9 cellular contexts compared by ENCODE assay signal in the genomic region with DNA sequence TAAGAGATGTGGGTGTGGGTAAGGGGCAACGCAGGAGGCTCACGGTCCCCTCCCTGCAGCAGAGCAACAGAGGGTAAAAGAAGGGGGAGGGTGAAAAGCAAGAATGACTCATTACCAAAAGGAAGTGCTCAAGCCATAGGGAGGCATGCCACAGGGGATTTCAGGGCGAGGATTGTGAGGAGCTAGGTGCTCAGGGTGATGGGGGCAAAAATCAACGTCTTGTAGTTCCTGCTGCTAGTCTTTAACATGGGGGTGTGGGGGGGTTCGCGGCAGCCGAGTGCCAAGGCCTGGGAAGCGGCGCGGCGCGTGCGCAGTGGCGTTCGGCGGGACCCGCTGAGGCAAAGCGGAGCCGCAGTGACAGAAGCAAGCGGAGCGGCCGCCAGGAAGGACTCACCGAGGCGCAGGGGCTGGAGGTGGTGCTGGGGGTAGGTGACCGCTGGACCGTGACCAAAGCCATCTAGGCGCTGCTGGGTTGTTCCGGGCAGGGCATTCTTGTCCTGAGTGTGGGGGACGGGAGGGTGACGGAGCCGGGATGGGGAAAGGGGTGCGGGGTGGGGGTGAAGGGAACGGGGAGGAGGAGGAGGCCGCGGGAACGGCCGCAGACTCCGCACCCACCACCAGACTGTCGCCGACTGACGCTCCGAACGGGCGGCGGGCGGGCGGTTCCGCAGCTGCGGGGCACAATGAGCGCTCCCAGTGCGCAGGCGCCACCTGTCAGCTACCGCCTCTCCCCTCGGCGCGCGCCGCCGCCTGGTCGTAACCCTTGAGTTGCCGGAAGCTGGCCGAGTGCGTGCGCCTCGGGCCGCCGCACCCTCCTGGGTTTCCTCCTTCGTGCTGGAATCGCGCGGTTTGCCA. TPM values are rescaled to one million over a fixed set of nuclear protein-coding genes. Genes with fewer than 3 reads are reported as not detected.
DNase-seq lines count a peak whose midpoint lies in the region; ATAC-seq, FAIRE-seq and TF ChIP-seq lines count a peak whose summit lies in the region.
"Had no signal": no experiment of that assay in that cellular context is flagged by ENCODE, and none has a peak within 500 bp of the region (broad histone marks: within the 10 kb centered on the region; RNA-seq: fewer than 3 reads in every experiment).

A gene with protein sequence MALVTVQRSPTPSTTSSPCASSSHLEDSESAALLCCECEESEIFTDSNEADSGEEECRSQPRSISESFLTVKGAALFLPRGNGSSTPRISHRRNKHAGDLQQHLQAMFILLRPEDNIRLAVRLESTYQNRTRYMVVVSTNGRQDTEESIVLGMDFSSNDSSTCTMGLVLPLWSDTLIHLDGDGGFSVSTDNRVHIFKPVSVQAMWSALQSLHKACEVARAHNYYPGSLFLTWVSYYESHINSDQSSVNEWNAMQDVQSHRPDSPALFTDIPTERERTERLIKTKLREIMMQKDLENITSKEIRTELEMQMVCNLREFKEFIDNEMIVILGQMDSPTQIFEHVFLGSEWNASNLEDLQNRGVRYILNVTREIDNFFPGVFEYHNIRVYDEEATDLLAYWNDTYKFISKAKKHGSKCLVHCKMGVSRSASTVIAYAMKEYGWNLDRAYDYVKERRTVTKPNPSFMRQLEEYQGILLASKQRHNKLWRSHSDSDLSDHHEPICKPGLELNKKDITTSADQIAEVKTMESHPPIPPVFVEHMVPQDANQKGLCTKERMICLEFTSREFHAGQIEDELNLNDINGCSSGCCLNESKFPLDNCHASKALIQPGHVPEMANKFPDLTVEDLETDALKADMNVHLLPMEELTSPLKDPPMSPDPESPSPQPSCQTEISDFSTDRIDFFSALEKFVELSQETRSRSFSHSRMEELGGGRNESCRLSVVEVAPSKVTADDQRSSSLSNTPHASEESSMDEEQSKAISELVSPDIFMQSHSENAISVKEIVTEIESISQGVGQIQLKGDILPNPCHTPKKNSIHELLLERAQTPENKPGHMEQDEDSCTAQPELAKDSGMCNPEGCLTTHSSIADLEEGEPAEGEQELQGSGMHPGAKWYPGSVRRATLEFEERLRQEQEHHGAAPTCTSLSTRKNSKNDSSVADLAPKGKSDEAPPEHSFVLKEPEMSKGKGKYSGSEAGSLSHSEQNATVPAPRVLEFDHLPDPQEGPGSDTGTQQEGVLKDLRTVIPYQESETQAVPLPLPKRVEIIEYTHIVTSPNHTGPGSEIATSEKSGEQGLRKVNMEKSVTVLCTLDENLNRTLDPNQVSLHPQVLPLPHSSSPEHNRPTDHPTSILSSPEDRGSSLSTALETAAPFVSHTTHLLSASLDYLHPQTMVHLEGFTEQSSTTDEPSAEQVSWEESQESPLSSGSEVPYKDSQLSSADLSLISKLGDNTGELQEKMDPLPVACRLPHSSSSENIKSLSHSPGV (N-terminal part only) (minus strand): TSS at position 685 of the 855 bp plus-strand sequence. CDS start 228 bp downstream, at position 457.

- no peaks in the 10 kb centered on the region for H3K27me3 Mint-ChIP-seq in MCF 10A (ENCODE audit: insufficient read depth, unreplicated experiment)

- DNase-seq in NCI-H2196 treated with DMSO at 0.1 percent for 48 hours (lab: John Stamatoyannopoulos, UW; ENCODE audit: unreplicated experiment) (peak; percentile 54), MCF 10A (ENCODE audit: unreplicated experiment) (peak; percentile 90), iPS-NIHi11 (ENCODE audit: low spot score) (peak; percentile 88), small intestine (peak; percentile 96)

- POLR2A ChIA-PET in MCF 10A (lab: Yijun Ruan, JAX), result interaction anchor here (0.6 to 4.9 kb wide), 34 partner anchors 8 to 1040 kb away, joined by 3 to 49 read pairs (median 4); a partner anchor contains a TSS

- H3K27ac Mint-ChIP-seq in MCF 10A (ENCODE audit: low read depth, unreplicated experiment), result peak within 1 kb of the TSS; percentile 57

- H3K27ac ChIP-seq in 22Rv1 (peak within 1 kb of the TSS; percentile 91), VCaP (peak within 1 kb of the TSS; percentile 95), small intestine (ENCODE audit: low read depth in 1 of 2, low read length in 1 of 2) (peak within 1 kb of the TSS; percentile 84 to 92)

- no peaks in the 10 kb centered on the region for H3K36me3 ChIP-seq in small intestine (ENCODE audit: control insufficient read depth in 2 of 2, insufficient read depth in 2 of 2, low read length in 2 of 2)

- no peaks in the 10 kb centered on the region for H3K36me3 Mint-ChIP-seq in MCF 10A (ENCODE audit: insufficient read depth, unreplicated experiment)

- TF ChIP-seq POLR2A in GM18526 (IDR thresholded peaks at IDR 0.05; ENCODE audit: extremely low read depth, insufficient read length), result peak; percentile 64

- TF ChIP-seq CTCF in 22Rv1 (IDR thresholded peaks at IDR 0.05) (no peak), VCaP (conservative IDR thresholded peaks at IDR 0.05) (no peak; the same call in 1 of the 2 replicates), MCF 10A (IDR thresholded peaks at IDR 0.05; ENCODE audit: unreplicated experiment) (no peak)

- CTCF ChIA-PET in MCF 10A (lab: Yijun Ruan, JAX), result interaction anchor here (0.6 to 9.6 kb wide), 17 partner anchors 8 to 1938 kb away, joined by 3 to 323 read pairs (median 10); no protein-coding TSS in a partner anchor

- no peak for FAIRE-seq in small intestine (lab: Jason Lieb, UNC)
- FAIRE-seq: A204.1 had no signal

- no peaks in the 10 kb centered on the region for H3K9me3 ChIP-seq in small intestine (ENCODE audit: control insufficient read depth, low read depth)

- BruUV-seq in MCF 10A (replicated peaks; lab: Mats Ljungman, UMichigan), result no TSS peak

- H3K27me3 ChIP-seq in small intestine (ENCODE audit: control insufficient read depth in 2 of 2, insufficient read depth in 2 of 2, low read length in 2 of 2), result no peaks in the 10 kb centered on the region

- H3K4me3 Mint-ChIP-seq in MCF 10A (ENCODE audit: unreplicated experiment), result no peak within 1 kb of the TSS

- WGBS in small intestine, 3 donors, result 0 to 1% (median 0%) methylated on average over 44 to 70 of the region's 71 CpGs

- H3K4me1 Mint-ChIP-seq in MCF 10A (ENCODE audit: insufficient read depth, unreplicated experiment), result peaks cover 29% of the 10 kb centered on the region

- no peaks in the 10 kb centered on the region for H3K9me3 Mint-ChIP-seq in MCF 10A (ENCODE audit: unreplicated experiment)

- peak within 1 kb of the TSS; percentile 85 to 89 for H3K4me3 ChIP-seq in small intestine (ENCODE audit: low read depth in 1 of 2, low read length in 2 of 2)

- ATAC-seq in HG03097 (IDR thresholded peaks at IDR 0.05; ENCODE audit: low FRiP score, unreplicated experiment), result peak; percentile 53

- intact Hi-C loops in MCF 10A (cut with micrococcal nuclease), result loop anchor here (2.0 kb wide), 2 partner anchors 163 to 339 kb away; no protein-coding TSS in a partner anchor

- H3K4me1 ChIP-seq in small intestine (ENCODE audit: control insufficient read depth in 2 of 2, insufficient read depth in 1 of 2, low read depth in 1 of 2, low read length in 1 of 2), result peaks cover 2 to 3% of the 10 kb centered on the region in 2 donors

RNA-seq across cellular contexts. Expression of the gene that starts here (rescaled TPM):
- 19.3 and 21.9 TPM in 2 replicates for total RNA-seq in MCF 10A (2022)
- polyA plus RNA-seq in small intestine, result 10 to 100 TPM; 11.6 to 14.8 (median 12.4) TPM

Comparison
In these comparisons a context has a peak if more than half of its experiments do, and no peak if none do; other contexts are left out.
1. Peak in every context shown above with its lines: DNase-seq, ATAC-seq, H3K4me3 ChIP-seq and H3K27ac ChIP-seq.